In genomic region chr5:52840286-52841050, GRCh38 we compare ENCODE assay signal across 12 cellular contexts. TPM values are rescaled to one million over a fixed set of nuclear protein-coding genes. Genes with fewer than 3 reads are reported as not detected.
A peak's percentile ranks its signal among the peaks of the same experiment; 100 is the strongest.
DNase-seq lines count a peak whose midpoint lies in the region; ATAC-seq, FAIRE-seq and TF ChIP-seq lines count a peak whose summit lies in the region.
"Had no signal": no experiment of that assay in that cellular context is flagged by ENCODE, and none has a peak within 500 bp of the region (broad histone marks: within the 10 kb centered on the region; RNA-seq: fewer than 3 reads in every experiment).

No MANE protein-coding gene starts in this region.

- no peaks in the 10 kb centered on the region for H3K9me3 ChIP-seq in astrocyte (ENCODE audit: insufficient read depth, low read depth, low read length)
- H3K9me3 ChIP-seq in skeletal muscle tissue (ENCODE audit: control insufficient read depth in 3 of 3, low read length in 3 of 3): no peaks in the 10 kb centered on the region
- H3K9me3 ChIP-seq: Peyer's patch had no signal

- peak overlapping the region; percentile 46 for H2AFZ ChIP-seq in astrocyte (ENCODE audit: low read depth, low read length)

- POLR2A ChIA-PET in GM10248 (lab: Yijun Ruan, JAX): no interaction called here

- H3K36me3 Mint-ChIP-seq in HFFc6 (ENCODE audit: low read depth) (peaks cover 12% of the 10 kb centered on the region), astrocyte (ENCODE audit: low read depth, unreplicated experiment) (peaks cover 2% of the 10 kb centered on the region)
- H3K36me3 Mint-ChIP-seq: immature natural killer cell had no signal

- peak; percentile 49 for FAIRE-seq in astrocyte (lab: Jason Lieb, UNC)

- H3K27me3 Mint-ChIP-seq in HFFc6 (ENCODE audit: insufficient read depth) (no peaks in the 10 kb centered on the region), astrocyte (ENCODE audit: low read depth, unreplicated experiment) (no peaks in the 10 kb centered on the region)

- H3K36me3 ChIP-seq in astrocyte (ENCODE audit: insufficient read depth, low read length): no peaks in the 10 kb centered on the region
- H3K36me3 ChIP-seq in skeletal muscle tissue (ENCODE audit: control insufficient read depth in 3 of 3, insufficient read depth in 3 of 3, low read length in 3 of 3): no peaks in the 10 kb centered on the region
- H3K36me3 ChIP-seq: Peyer's patch had no signal

- H3K4me1 ChIP-seq in astrocyte (ENCODE audit: insufficient read depth, low read length): peaks cover 33% of the 10 kb centered on the region
- peaks cover 0 to 6% (median 0%) of the 10 kb centered on the region in 3 donors for H3K4me1 ChIP-seq in skeletal muscle tissue (ENCODE audit: control insufficient read depth in 3 of 3, insufficient read depth in 3 of 3, low read length in 3 of 3)
- H3K4me1 ChIP-seq: Peyer's patch had no signal

- H3K27me3 ChIP-seq in astrocyte (ENCODE audit: insufficient read depth, low read length) (no peaks in the 10 kb centered on the region), skeletal muscle tissue (ENCODE audit: control insufficient read depth in 3 of 3, insufficient read depth in 3 of 3, low read length in 3 of 3) (no peaks in the 10 kb centered on the region)
- H3K27me3 ChIP-seq: Peyer's patch had no signal

- peak overlapping the region; percentile 59 for H3K4me2 ChIP-seq in astrocyte (ENCODE audit: low read length)
- H3K4me2 ChIP-seq: KMS-11 had no signal

- H3K9me3 Mint-ChIP-seq in HFFc6 (no peaks in the 10 kb centered on the region), astrocyte (ENCODE audit: unreplicated experiment) (no peaks in the 10 kb centered on the region)
- H3K9me3 Mint-ChIP-seq: immature natural killer cell had no signal

- DNase-seq in HFFc6 (no peak), astrocyte (ENCODE audit: low read depth) (peak; percentile 26), iris pigment epithelial cell (ENCODE audit: low read depth) (peak; percentile 82), cerebellum (ENCODE audit: low spot score) (no peak), GM10248 (ENCODE audit: extremely low spot score) (no peak)
- DNase-seq in activated CD4-positive, CD25-positive, alpha-beta regulatory T cell (lab: John Stamatoyannopoulos, UW): no peak
- DNase-seq: activated CD8-positive, alpha-beta memory T cell treated with anti-CD3 and anti-CD28 coated beads for 24 hours; immature natural killer cell; Peyer's patch had no signal

- H3K4me1 Mint-ChIP-seq in HFFc6 (ENCODE audit: low read depth): peaks cover 91% of the 10 kb centered on the region
- peaks cover 43% of the 10 kb centered on the region for H3K4me1 Mint-ChIP-seq in astrocyte (ENCODE audit: low read depth, unreplicated experiment)
- H3K4me1 Mint-ChIP-seq: immature natural killer cell had no signal

- H3K27ac ChIP-seq in astrocyte (ENCODE audit: low read depth, low read length) (peak overlapping the region; percentile 14), skeletal muscle tissue (ENCODE audit: low read depth, low read length) (peak overlapping the region; percentile 36)
- H3K27ac ChIP-seq: KMS-11 had no signal

- CTCF ChIA-PET in GM10248 (lab: Yijun Ruan, JAX): interaction anchor here (0.8 to 1.6 kb wide), 4 partner anchors 9 to 28 kb away, joined by 3 to 4 read pairs (median 4); no protein-coding TSS in a partner anchor

- no peaks in the 10 kb centered on the region for H3K79me2 ChIP-seq in astrocyte (ENCODE audit: insufficient read depth, low read length)

- no peak overlapping the region for H3K4me3 ChIP-seq in astrocyte (ENCODE audit: insufficient read depth, low read depth, low read length)
- H3K4me3 ChIP-seq in skeletal muscle tissue (ENCODE audit: low read length in 3 of 3): no peak overlapping the region
- H3K4me3 ChIP-seq: Peyer's patch had no signal

- TF ChIP-seq CTCF in HFFc6 (IDR thresholded peaks at IDR 0.05): no peak
- no peak for TF ChIP-seq CTCF in astrocyte (IDR thresholded peaks at IDR 0.05; ENCODE audit: insufficient read depth, low read depth, low read length)
- TF ChIP-seq CTCF in GM10248 (IDR thresholded peaks at IDR 0.05; ENCODE audit: control extremely low read depth, extremely low read depth, low read depth, missing control alignments): no peak

- H3K9ac ChIP-seq in astrocyte (ENCODE audit: low read length) (peak overlapping the region; percentile 53), skeletal muscle tissue (ENCODE audit: low read depth in 1 of 3, low read length in 3 of 3) (no peak overlapping the region)
- H3K9ac ChIP-seq: KMS-11 had no signal

- H3K4me3 Mint-ChIP-seq in HFFc6 (peak overlapping the region; percentile 85), astrocyte (ENCODE audit: unreplicated experiment) (peak overlapping the region; percentile 10)
- H3K4me3 Mint-ChIP-seq: immature natural killer cell had no signal

- ATAC-seq in HG02588 (IDR thresholded peaks at IDR 0.05; ENCODE audit: unreplicated experiment): no peak

- H3K27ac Mint-ChIP-seq in HFFc6 (peak overlapping the region; percentile 92), astrocyte (ENCODE audit: unreplicated experiment) (peak overlapping the region; percentile 77)
- H3K27ac Mint-ChIP-seq: immature natural killer cell had no signal

- H4K20me1 ChIP-seq in astrocyte (ENCODE audit: insufficient read depth, low read length): no peaks in the 10 kb centered on the region

RNA-seq across cellular contexts. Expression of gene ITGA1, which starts 52.8 kb away (rescaled TPM):
- 100 to 1,000 TPM in 1 of 6 experiments, 10 to 100 TPM in 5; 46.9 to 101 (median 83.9) TPM for total RNA-seq in HFFc6 (2021; fragmentation: NEBNext Ultra II Directional; extraction: Animal tissue kit (Norgen Biotek cat#: 25700))
- total RNA-seq in astrocyte: 73.7 and 83.1 TPM in 2 replicates
- 22.4 TPM for total RNA-seq in skeletal muscle tissue
- total RNA-seq in cerebellum: 13.2 TPM

RNA-seq across cellular contexts. Expression of gene PELO, which starts 52.8 kb away (rescaled TPM):
- 10 to 100 TPM; 52.6 to 77.2 (median 72.8) TPM for total RNA-seq in HFFc6 (2021; fragmentation: NEBNext Ultra II Directional; extraction: Animal tissue kit (Norgen Biotek cat#: 25700))
- 75.2 and 75.8 TPM in 2 replicates for total RNA-seq in astrocyte
- total RNA-seq in skeletal muscle tissue: 18.8 TPM
- total RNA-seq in cerebellum: 18.5 TPM

Comparison
In these comparisons a context has a peak if more than half of its experiments do, and no peak if none do; other contexts are left out.
1. DNase-seq: peak in astrocyte (single experiment) and iris pigment epithelial cell (single experiment); none in HFFc6 (single experiment), cerebellum (single experiment), activated CD4-positive, CD25-positive, alpha-beta regulatory T cell (0 of 4) and GM10248 (single experiment).